In genomic region chr12:132949936-132950837, GRCh38 we compare ENCODE assay signal across 25 cellular contexts. TPM values are rescaled to one million over a fixed set of nuclear protein-coding genes. Genes with fewer than 3 reads are reported as not detected.
DNase-seq lines count a peak whose midpoint lies in the region; ATAC-seq, FAIRE-seq and TF ChIP-seq lines count a peak whose summit lies in the region.
"Had no signal": no experiment of that assay in that cellular context is flagged by ENCODE, and none has a peak within 500 bp of the region (broad histone marks: within the 10 kb centered on the region; RNA-seq: fewer than 3 reads in every experiment).

No MANE protein-coding gene starts in this region.

- DNase-seq in HepG2 (ENCODE audit: low spot score) (no peak), right lobe of liver (no peak), trophoblast cell (no peak), NCI-H510A (lab: John Stamatoyannopoulos, UW) (no peak), SIG-M5 treated with dmso at 0.1 percent for 504 hours (lab: John Stamatoyannopoulos, UW; ENCODE audit: unreplicated experiment) (no peak), Right ventricle myocardium inferior (ENCODE audit: missing footprints) (no peak)
- DNase-seq: CD8-positive, alpha-beta T cell; DMS79 treated with DMSO at 0.1 percent for 48 hours; GF-D8; KBM-7; MV-4-11; NCI-H1105 treated with DMSO at 0.1 percent for 48 hours; NCI-H146; NCI-H1930; NCI-H2107; NCI-H524 treated with DMSO at 0.1 percent for 48 hours; NCI-H774; NK-92 treated with Interleukin-12 subunit alpha and Interleukin-12 subunit beta, amount 100 ng/mL, for 24 hours; PC-3 had no signal

- H3K36me3 ChIP-seq in HepG2 (replicated peaks in 1 of 2; ENCODE audit: control insufficient read depth in 1 of 2, insufficient read depth in 2 of 2, low read length in 2 of 2), result peaks cover 4 to 19% of the 10 kb centered on the region in 2 experiments; a peak in 4 of 5 replicates
- peaks cover 0 to 23% (median under 1%) of the 10 kb centered on the region in 4 donors for H3K36me3 ChIP-seq in right lobe of liver
- peaks cover 2 to 50% (median 32%) of the 10 kb centered on the region in 4 donors for H3K36me3 ChIP-seq in liver (ENCODE audit: control insufficient read depth in 4 of 4, insufficient read depth in 3 of 4, low read depth in 1 of 4, low read length in 3 of 4)
- H3K36me3 ChIP-seq in trophoblast cell (ENCODE audit: control insufficient read depth in 1 of 2, insufficient read depth in 2 of 2, low read length in 2 of 2), result peaks cover 18 to 27% of the 10 kb centered on the region in 2 experiments

- no TSS peak for BruUV-seq in HepG2 (replicated peaks; lab: Mats Ljungman, UMichigan)

- H3K79me1 ChIP-seq in trophoblast cell (ENCODE audit: low read length), result no peaks in the 10 kb centered on the region

- H3K14ac ChIP-seq in trophoblast cell (ENCODE audit: low read length), result no peak overlapping the region

- H4K20me1 ChIP-seq in HepG2 (ENCODE audit: insufficient read depth, low read length), result no peaks in the 10 kb centered on the region

- no peak for TF ChIP-seq EP300 in HepG2 (IDR thresholded peaks at IDR 0.05; ENCODE audit: low read depth in 2 of 2, low read length in 2 of 2)
- no peak for TF ChIP-seq EP300 in HepG2 (CRISPR knock-in tag; IDR thresholded peaks at IDR 0.05; ENCODE audit: borderline replicate concordance)

- no peak overlapping the region for H2BK12ac ChIP-seq in trophoblast cell (ENCODE audit: low read length)

- TF ChIP-seq RAD21 in HepG2 (CRISPR knock-in tag; IDR thresholded peaks at IDR 0.05) (no peak), liver (IDR thresholded peaks at IDR 0.05) (no peak)

- in situ Hi-C loops in HepG2 (cut with HindIII; ENCODE audit: extremely low pct_ligation_motif_present, low pct_unique_long_range_greater_than_20kb), result no loop called here

- intact Hi-C loops in HepG2 (cut with micrococcal nuclease; ENCODE audit: unreplicated experiment), result no loop called here
- intact Hi-C loops in right lobe of liver (cut with DNase I), result no loop called here
- intact Hi-C loops in Right ventricle myocardium inferior (cut with DNase I), result no loop called here

- WGBS in HepG2 (ENCODE audit: low lambda C conversion rate), result 97% methylated on average over 30 of the region's 30 CpGs
- 95% methylated on average over 24 of the region's 30 CpGs for WGBS in right lobe of liver (ENCODE audit: insufficient coverage, low coverage, low lambda C conversion rate, missing lambda C conversion rate)
- WGBS in liver, result 98% methylated on average over 30 of the region's 30 CpGs
- no CpG with 5 or more reads among the region's 30 CpGs for WGBS in trophoblast cell (ENCODE audit: extremely low coverage, insufficient coverage, insufficient read length)

- peaks cover 22% of the 10 kb centered on the region for H3K4me1 ChIP-seq in HepG2 (ENCODE audit: insufficient read depth, low read length)
- H3K4me1 ChIP-seq in right lobe of liver, result peaks cover 0 to 7% (median 0%) of the 10 kb centered on the region in 4 donors
- peaks cover 3 to 7% (median 6%) of the 10 kb centered on the region in 4 donors for H3K4me1 ChIP-seq in liver (ENCODE audit: control insufficient read depth in 4 of 4, insufficient read depth in 4 of 4, low read length in 3 of 4)
- H3K4me1 ChIP-seq in trophoblast cell (ENCODE audit: control insufficient read depth in 1 of 2, insufficient read depth in 2 of 2, low read length in 2 of 2), result peaks cover 2 to 6% of the 10 kb centered on the region in 2 experiments

- TF ChIP-seq CTCF in HepG2 (CRISPR knock-in tag; IDR thresholded peaks at IDR 0.05), result no peak
- no peak for TF ChIP-seq CTCF in right lobe of liver (IDR thresholded peaks at IDR 0.05)
- no peak for TF ChIP-seq CTCF in liver (IDR thresholded peaks at IDR 0.05; ENCODE audit: low read depth, low read length, missing input control)

- H3K18ac ChIP-seq in trophoblast cell (ENCODE audit: low read length), result no peak overlapping the region

- H3K9ac ChIP-seq in HepG2 (ENCODE audit: insufficient read depth, low read depth, low read length), result no peak overlapping the region
- no peak overlapping the region for H3K9ac ChIP-seq in liver (ENCODE audit: low read depth in 1 of 2, low read length in 2 of 2)
- H3K9ac ChIP-seq in trophoblast cell (ENCODE audit: low read length), result no peak overlapping the region

- no peak overlapping the region for H3K27ac ChIP-seq in HepG2 (ENCODE audit: extremely low read length, insufficient read depth, low read length)
- H3K27ac ChIP-seq in right lobe of liver, result no peak overlapping the region
- H3K27ac ChIP-seq in liver (ENCODE audit: low read depth in 1 of 2, low read length in 2 of 2), result no peak overlapping the region
- H3K27ac ChIP-seq in trophoblast cell (ENCODE audit: low read depth, low read length), result no peak overlapping the region
- H3K27ac ChIP-seq: 22Rv1, C4-2B had no signal

- no peak overlapping the region for H2AK5ac ChIP-seq in trophoblast cell (ENCODE audit: low read length)

- FAIRE-seq in HepG2 (lab: Jason Lieb, UNC), result no peak
- FAIRE-seq: GM19239, H54 had no signal

- no peak overlapping the region for H4K8ac ChIP-seq in trophoblast cell (ENCODE audit: low read depth, low read length)

- ATAC-seq in HepG2 (no peak), right lobe of liver (no peak), Right ventricle myocardium inferior (no peak)
- ATAC-seq: CD8-positive, alpha-beta T cell; PC-3 had no signal

- no peak overlapping the region for H2BK5ac ChIP-seq in trophoblast cell (ENCODE audit: low read depth, low read length, poor library complexity)

- no peak overlapping the region for H4K12ac ChIP-seq in trophoblast cell (ENCODE audit: low read depth, low read length)

- H2AFZ ChIP-seq in HepG2 (ENCODE audit: low read length), result no peak overlapping the region
- no peak overlapping the region for H2AFZ ChIP-seq in trophoblast cell (ENCODE audit: insufficient read depth, low read length, poor library complexity)

- peaks cover 88% of the 10 kb centered on the region for H3K9me3 ChIP-seq in HepG2 (ENCODE audit: low read length)
- H3K9me3 ChIP-seq in right lobe of liver, result peaks cover 0 to 25% (median 8%) of the 10 kb centered on the region in 4 donors
- H3K9me3 ChIP-seq in liver (ENCODE audit: control insufficient read depth in 4 of 4, low read length in 3 of 4), result peaks cover 30 to 79% (median 64%) of the 10 kb centered on the region in 4 donors
- peaks cover 63% of the 10 kb centered on the region for H3K9me3 ChIP-seq in trophoblast cell (ENCODE audit: insufficient read depth, low read depth, low read length)

- TF ChIP-seq POLR2A in HepG2 (IDR thresholded peaks at IDR 0.05; ENCODE audit: insufficient read depth in 1 of 2, low read depth in 2 of 2, low read length in 2 of 2) (no peak), right lobe of liver (IDR thresholded peaks at IDR 0.05) (no peak)

- H4K91ac ChIP-seq in trophoblast cell (ENCODE audit: low read depth, low read length), result no peak overlapping the region

- CTCF ChIA-PET in HepG2 (lab: Yijun Ruan, JAX; ENCODE audit: low intra/inter-chr PET ratio, low total read pairs), result no interaction called here

- H2BK120ac ChIP-seq in trophoblast cell (ENCODE audit: insufficient read depth, low read length, poor library complexity), result no peak overlapping the region

- peaks cover 14% of the 10 kb centered on the region for H3K79me2 ChIP-seq in HepG2 (ENCODE audit: insufficient read depth, low read length)
- H3K79me2 ChIP-seq in trophoblast cell (ENCODE audit: control insufficient read depth, insufficient read depth, low read length, poor library complexity), result no peaks in the 10 kb centered on the region

- peak overlapping the region; percentile 31 for H3K23ac ChIP-seq in trophoblast cell (ENCODE audit: low read length)

- no peak overlapping the region for H3K4me3 ChIP-seq in HepG2 (replicated peaks in 1 of 3; ENCODE audit: insufficient read depth in 1 of 3, low read depth in 2 of 3, low read length in 3 of 3)
- no peak overlapping the region for H3K4me3 ChIP-seq in right lobe of liver
- H3K4me3 ChIP-seq in liver (ENCODE audit: low read depth in 1 of 3, low read length in 3 of 3), result peak overlapping the region in 2 of 3 donors; percentile 34 to 58
- H3K4me3 ChIP-seq in trophoblast cell (ENCODE audit: low read depth, low read length), result peak overlapping the region; percentile 45

- H3K27me3 ChIP-seq in HepG2 (ENCODE audit: control insufficient read depth in 1 of 2, insufficient read depth in 2 of 2, low read length in 2 of 2) (no peaks in the 10 kb centered on the region), right lobe of liver (no peaks in the 10 kb centered on the region), liver (ENCODE audit: control insufficient read depth in 4 of 4, insufficient read depth in 4 of 4, low read length in 3 of 4) (no peaks in the 10 kb centered on the region), trophoblast cell (ENCODE audit: insufficient read depth, low read length) (no peaks in the 10 kb centered on the region)

- no peak overlapping the region for H3K4ac ChIP-seq in trophoblast cell (ENCODE audit: low read depth, low read length)

- H3K4me2 ChIP-seq in HepG2 (ENCODE audit: low read depth, low read length) (no peak overlapping the region), trophoblast cell (ENCODE audit: low read length) (no peak overlapping the region)

- POLR2A ChIA-PET in HepG2 (lab: Yijun Ruan, JAX), result no interaction called here

RNA-seq across cellular contexts. Expression of gene ZNF605, which starts 5.9 kb away (rescaled TPM):
- total RNA-seq in HepG2 (2016; rRNA removed; fragmentation: Illumina TruSeq; extraction: Trizol) (6.8 and 8.8 TPM in 2 replicates), right lobe of liver (1 to 10 TPM; 2.2 to 7.9 (median 5.7) TPM), liver (1 to 10 TPM; 3.6 to 9.5 TPM), Right ventricle myocardium inferior (13.1 TPM)
- 2.6 and 3.0 TPM in 2 replicates for total RNA-seq in HepG2 (2016; cell fraction: cytosol; rRNA removed; fragmentation: Illumina TruSeq; extraction: Trizol; ENCODE audit: low read depth)
- total RNA-seq in HepG2 (2016; cell fraction: insoluble cytoplasmic fraction; rRNA removed; fragmentation: Illumina TruSeq; extraction: Trizol), result 6.9 and 7.4 TPM in 2 replicates
- total RNA-seq in HepG2 (2016; cell fraction: membrane; rRNA removed; fragmentation: Illumina TruSeq; extraction: Trizol), result 1.9 and 3.0 TPM in 2 replicates
- 16.0 and 16.5 TPM in 2 replicates for total RNA-seq in HepG2 (2016; cell fraction: nucleus; rRNA removed; fragmentation: Illumina TruSeq; extraction: Trizol)
- polyA plus RNA-seq in HepG2 (2011; rRNA removed) (6.1 and 6.7 TPM in 2 replicates), liver (1 to 10 TPM; 1.2 to 3.5 TPM)
- polyA plus RNA-seq in HepG2 (2011; cell fraction: cytosol; rRNA removed), result 1.1 and 1.6 TPM in 2 replicates
- 13.3 and 15.0 TPM in 2 replicates for polyA plus RNA-seq in HepG2 (2011; cell fraction: nucleus; rRNA removed)
- polyA plus RNA-seq in HepG2 (2012), result 5.1 and 5.2 TPM in 2 replicates
- polyA plus RNA-seq in HepG2 (2016; cell fraction: cytosol; fragmentation: Illumina TruSeq; extraction: Trizol; ENCODE audit: low read depth), result 0.75 and 1.0 TPM in 2 replicates
- polyA plus RNA-seq in HepG2 (2016; cell fraction: insoluble cytoplasmic fraction; fragmentation: Illumina TruSeq; extraction: Trizol; ENCODE audit: low read depth), result 4.7 and 5.1 TPM in 2 replicates
- polyA plus RNA-seq in HepG2 (2016; cell fraction: membrane; fragmentation: Illumina TruSeq; extraction: Trizol; ENCODE audit: low read depth), result 0.47 and 0.76 TPM in 2 replicates
- polyA plus RNA-seq in HepG2 (2016; cell fraction: nucleus; fragmentation: Illumina TruSeq; extraction: Trizol; ENCODE audit: insufficient read depth, low read depth), result 21.1 and 27.9 TPM in 2 replicates
- 3.3 and 5.8 TPM in 2 replicates for polyA minus RNA-seq in HepG2 (2011; rRNA and poly(A)+ RNA removed; ENCODE audit: low replicate concordance)
- 1.8 and 2.7 TPM in 2 replicates for polyA minus RNA-seq in HepG2 (2011; cell fraction: cytosol; rRNA and poly(A)+ RNA removed)
- 24.7 and 26.6 TPM in 2 replicates for polyA minus RNA-seq in HepG2 (2011; cell fraction: nucleus; rRNA and poly(A)+ RNA removed)
- 5.2 and 5.6 TPM in 2 replicates for polyA plus RNA-seq in trophoblast cell (2013)
- total RNA-seq: HT-29 had no signal

RNA-seq across cellular contexts. Expression of gene ZNF26, which starts 36.0 kb away (rescaled TPM):
- total RNA-seq in HepG2 (2016; rRNA removed; fragmentation: Illumina TruSeq; extraction: Trizol) (6.5 and 8.4 TPM in 2 replicates), right lobe of liver (10 to 100 TPM in 1 of 6 experiments, 1 to 10 TPM in 5; 3.2 to 14.9 (median 3.9) TPM), liver (1 to 10 TPM; 6.9 to 9.5 TPM), Right ventricle myocardium inferior (4.4 TPM)
- total RNA-seq in HepG2 (2016; cell fraction: cytosol; rRNA removed; fragmentation: Illumina TruSeq; extraction: Trizol; ENCODE audit: low read depth), result 0.44 and 1.5 TPM in 2 replicates
- 7.3 and 7.4 TPM in 2 replicates for total RNA-seq in HepG2 (2016; cell fraction: insoluble cytoplasmic fraction; rRNA removed; fragmentation: Illumina TruSeq; extraction: Trizol)
- 1.2 and 2.1 TPM in 2 replicates for total RNA-seq in HepG2 (2016; cell fraction: membrane; rRNA removed; fragmentation: Illumina TruSeq; extraction: Trizol)
- total RNA-seq in HepG2 (2016; cell fraction: nucleus; rRNA removed; fragmentation: Illumina TruSeq; extraction: Trizol), result 12.2 and 12.3 TPM in 2 replicates
- polyA plus RNA-seq in HepG2 (2011; rRNA removed) (3.8 and 5.2 TPM in 2 replicates), liver (1 to 10 TPM; 1.7 to 2.8 TPM)
- 2.9 and 3.4 TPM in 2 replicates for polyA plus RNA-seq in HepG2 (2011; cell fraction: cytosol; rRNA removed)
- 18.5 and 18.6 TPM in 2 replicates for polyA plus RNA-seq in HepG2 (2011; cell fraction: nucleus; rRNA removed)
- 3.2 and 3.8 TPM in 2 replicates for polyA plus RNA-seq in HepG2 (2012)
- polyA plus RNA-seq in HepG2 (2016; cell fraction: cytosol; fragmentation: Illumina TruSeq; extraction: Trizol; ENCODE audit: low read depth), result 0.10 and 0.14 TPM in 2 replicates
- polyA plus RNA-seq in HepG2 (2016; cell fraction: insoluble cytoplasmic fraction; fragmentation: Illumina TruSeq; extraction: Trizol; ENCODE audit: low read depth), result 4.0 and 4.7 TPM in 2 replicates
- polyA plus RNA-seq in HepG2 (2016; cell fraction: membrane; fragmentation: Illumina TruSeq; extraction: Trizol; ENCODE audit: low read depth), result 0.45 and 0.70 TPM in 2 replicates
- polyA plus RNA-seq in HepG2 (2016; cell fraction: nucleus; fragmentation: Illumina TruSeq; extraction: Trizol; ENCODE audit: insufficient read depth, low read depth), result 11.4 and 11.7 TPM in 2 replicates
- 6.6 and 10.6 TPM in 2 replicates for polyA minus RNA-seq in HepG2 (2011; rRNA and poly(A)+ RNA removed; ENCODE audit: low replicate concordance)
- polyA minus RNA-seq in HepG2 (2011; cell fraction: cytosol; rRNA and poly(A)+ RNA removed), result 3.0 and 4.5 TPM in 2 replicates
- polyA minus RNA-seq in HepG2 (2011; cell fraction: nucleus; rRNA and poly(A)+ RNA removed), result 19.3 and 19.5 TPM in 2 replicates
- polyA plus RNA-seq in trophoblast cell (2013), result 2.7 TPM in 2 replicates

Comparison
In these comparisons a context has a peak if more than half of its experiments do, and no peak if none do; other contexts are left out.
1. H3K4me3 ChIP-seq: peak in liver (2 of 3) and trophoblast cell (single experiment); none in HepG2 (0 of 3) and right lobe of liver (0 of 3).